ENCODE assay signal across 1 cellular context in the genomic region with DNA sequence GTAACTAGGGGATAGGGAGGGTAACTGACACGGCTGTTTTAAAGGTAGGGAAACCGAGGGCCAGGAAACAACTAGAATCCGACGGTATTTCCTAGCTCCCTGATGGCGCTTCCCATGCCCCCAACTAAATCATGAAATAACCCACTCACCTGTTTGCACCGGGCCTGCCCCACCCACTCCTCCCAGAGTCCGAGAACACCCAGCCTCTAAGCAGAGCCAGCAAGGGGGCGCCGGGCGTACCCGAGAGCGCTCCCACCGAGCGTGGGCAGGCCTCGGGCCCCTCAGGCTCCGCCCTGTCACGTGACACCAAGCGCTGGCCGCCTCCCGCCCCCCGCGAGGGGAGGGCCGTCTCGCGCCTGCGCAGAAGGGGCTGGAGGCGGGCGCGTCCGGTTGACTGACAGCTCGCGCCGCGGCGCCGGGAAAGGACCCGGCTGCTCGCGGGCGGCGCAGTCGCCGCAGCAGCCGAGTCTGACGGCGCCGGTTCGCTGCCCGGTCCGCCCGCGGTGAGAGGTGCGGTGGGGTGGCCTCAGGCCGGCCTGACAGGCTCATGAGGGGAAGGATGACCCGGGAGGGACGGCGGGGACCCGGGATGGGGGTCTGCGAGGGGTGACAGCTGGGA.
TF ChIP-seq lines count a peak whose summit lies in the region.

A gene with protein sequence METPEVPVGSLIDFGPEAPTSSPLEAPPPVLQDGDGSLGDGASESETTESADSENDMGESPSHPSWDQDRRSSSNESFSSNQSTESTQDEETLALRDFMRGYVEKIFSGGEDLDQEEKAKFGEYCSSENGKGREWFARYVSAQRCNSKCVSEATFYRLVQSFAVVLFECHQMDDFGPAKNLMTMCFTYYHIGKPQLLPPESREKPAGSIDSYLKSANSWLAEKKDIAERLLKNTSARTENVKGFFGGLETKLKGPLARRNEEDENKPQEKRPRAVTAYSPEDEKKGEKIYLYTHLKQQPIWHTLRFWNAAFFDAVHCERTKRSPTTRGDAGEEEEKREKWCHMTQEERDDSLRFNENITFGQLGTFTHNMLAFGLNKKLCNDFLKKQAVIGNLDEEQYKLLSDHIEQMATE (plus strand): TSS at position 447 of the 619 bp plus-strand sequence. CDS start 39,277 bp downstream, outside the sequence.

TF ChIP-seq in HepG2, 621 proteins besides CTCF, POLR2A, EP300 and RAD21 (continued from another document):
- TF ChIP-seq, protein P1, sequence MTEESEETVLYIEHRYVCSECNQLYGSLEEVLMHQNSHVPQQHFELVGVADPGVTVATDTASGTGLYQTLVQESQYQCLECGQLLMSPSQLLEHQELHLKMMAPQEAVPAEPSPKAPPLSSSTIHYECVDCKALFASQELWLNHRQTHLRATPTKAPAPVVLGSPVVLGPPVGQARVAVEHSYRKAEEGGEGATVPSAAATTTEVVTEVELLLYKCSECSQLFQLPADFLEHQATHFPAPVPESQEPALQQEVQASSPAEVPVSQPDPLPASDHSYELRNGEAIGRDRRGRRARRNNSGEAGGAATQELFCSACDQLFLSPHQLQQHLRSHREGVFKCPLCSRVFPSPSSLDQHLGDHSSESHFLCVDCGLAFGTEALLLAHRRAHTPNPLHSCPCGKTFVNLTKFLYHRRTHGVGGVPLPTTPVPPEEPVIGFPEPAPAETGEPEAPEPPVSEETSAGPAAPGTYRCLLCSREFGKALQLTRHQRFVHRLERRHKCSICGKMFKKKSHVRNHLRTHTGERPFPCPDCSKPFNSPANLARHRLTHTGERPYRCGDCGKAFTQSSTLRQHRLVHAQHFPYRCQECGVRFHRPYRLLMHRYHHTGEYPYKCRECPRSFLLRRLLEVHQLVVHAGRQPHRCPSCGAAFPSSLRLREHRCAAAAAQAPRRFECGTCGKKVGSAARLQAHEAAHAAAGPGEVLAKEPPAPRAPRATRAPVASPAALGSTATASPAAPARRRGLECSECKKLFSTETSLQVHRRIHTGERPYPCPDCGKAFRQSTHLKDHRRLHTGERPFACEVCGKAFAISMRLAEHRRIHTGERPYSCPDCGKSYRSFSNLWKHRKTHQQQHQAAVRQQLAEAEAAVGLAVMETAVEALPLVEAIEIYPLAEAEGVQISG (CRISPR knock-in tag; IDR thresholded peaks at IDR 0.05): peak; percentile 52; the same call in 1 of the 2 replicates
- no peak for TF ChIP-seq ZSCAN29 (CRISPR knock-in tag; conservative IDR thresholded peaks at IDR 0.05)
- no peak for TF ChIP-seq MAF1 (CRISPR knock-in tag; IDR thresholded peaks at IDR 0.05; ENCODE audit: borderline replicate concordance)
- TF ChIP-seq HNRNPLL (IDR thresholded peaks at IDR 0.05; ENCODE audit: low read depth, low read length, poor library complexity, severe bottlenecking): peak; percentile 88
- TF ChIP-seq ZNF891 (CRISPR knock-in tag; IDR thresholded peaks at IDR 0.05): no peak
- TF ChIP-seq, protein P2, sequence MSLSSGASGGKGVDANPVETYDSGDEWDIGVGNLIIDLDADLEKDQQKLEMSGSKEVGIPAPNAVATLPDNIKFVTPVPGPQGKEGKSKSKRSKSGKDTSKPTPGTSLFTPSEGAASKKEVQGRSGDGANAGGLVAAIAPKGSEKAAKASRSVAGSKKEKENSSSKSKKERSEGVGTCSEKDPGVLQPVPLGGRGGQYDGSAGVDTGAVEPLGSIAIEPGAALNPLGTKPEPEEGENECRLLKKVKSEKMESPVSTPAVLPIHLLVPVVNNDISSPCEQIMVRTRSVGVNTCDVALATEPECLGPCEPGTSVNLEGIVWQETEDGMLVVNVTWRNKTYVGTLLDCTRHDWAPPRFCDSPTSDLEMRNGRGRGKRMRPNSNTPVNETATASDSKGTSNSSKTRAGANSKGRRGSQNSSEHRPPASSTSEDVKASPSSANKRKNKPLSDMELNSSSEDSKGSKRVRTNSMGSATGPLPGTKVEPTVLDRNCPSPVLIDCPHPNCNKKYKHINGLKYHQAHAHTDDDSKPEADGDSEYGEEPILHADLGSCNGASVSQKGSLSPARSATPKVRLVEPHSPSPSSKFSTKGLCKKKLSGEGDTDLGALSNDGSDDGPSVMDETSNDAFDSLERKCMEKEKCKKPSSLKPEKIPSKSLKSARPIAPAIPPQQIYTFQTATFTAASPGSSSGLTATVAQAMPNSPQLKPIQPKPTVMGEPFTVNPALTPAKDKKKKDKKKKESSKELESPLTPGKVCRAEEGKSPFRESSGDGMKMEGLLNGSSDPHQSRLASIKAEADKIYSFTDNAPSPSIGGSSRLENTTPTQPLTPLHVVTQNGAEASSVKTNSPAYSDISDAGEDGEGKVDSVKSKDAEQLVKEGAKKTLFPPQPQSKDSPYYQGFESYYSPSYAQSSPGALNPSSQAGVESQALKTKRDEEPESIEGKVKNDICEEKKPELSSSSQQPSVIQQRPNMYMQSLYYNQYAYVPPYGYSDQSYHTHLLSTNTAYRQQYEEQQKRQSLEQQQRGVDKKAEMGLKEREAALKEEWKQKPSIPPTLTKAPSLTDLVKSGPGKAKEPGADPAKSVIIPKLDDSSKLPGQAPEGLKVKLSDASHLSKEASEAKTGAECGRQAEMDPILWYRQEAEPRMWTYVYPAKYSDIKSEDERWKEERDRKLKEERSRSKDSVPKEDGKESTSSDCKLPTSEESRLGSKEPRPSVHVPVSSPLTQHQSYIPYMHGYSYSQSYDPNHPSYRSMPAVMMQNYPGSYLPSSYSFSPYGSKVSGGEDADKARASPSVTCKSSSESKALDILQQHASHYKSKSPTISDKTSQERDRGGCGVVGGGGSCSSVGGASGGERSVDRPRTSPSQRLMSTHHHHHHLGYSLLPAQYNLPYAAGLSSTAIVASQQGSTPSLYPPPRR (CRISPR knock-in tag; IDR thresholded peaks at IDR 0.05; ENCODE audit: borderline replicate concordance): no peak
- no peak for TF ChIP-seq MBD4 (IDR thresholded peaks at IDR 0.05; ENCODE audit: borderline replicate concordance, low read length)
- TF ChIP-seq HNRNPH1 (optimal IDR thresholded peaks at IDR 0.05; ENCODE audit: low read depth, low read length): no peak
- 0 out of 2 replicates have a peak, but pooled peaks have one; percentile 45 for TF ChIP-seq ZSCAN21 (CRISPR knock-in tag; IDR thresholded peaks at IDR 0.05; ENCODE audit: borderline replicate concordance)
- peak; percentile 80; the same call in 1 of the 2 replicates for TF ChIP-seq ZNF607 (CRISPR knock-in tag; IDR thresholded peaks at IDR 0.05; ENCODE audit: borderline replicate concordance)
- TF ChIP-seq ATF1 (CRISPR knock-in tag; IDR thresholded peaks at IDR 0.05): no peak
- peak; percentile 53; the same call in 1 of the 2 replicates for TF ChIP-seq SSRP1 (CRISPR knock-in tag; IDR thresholded peaks at IDR 0.05)
- TF ChIP-seq MAZ (IDR thresholded peaks at IDR 0.05; ENCODE audit: borderline replicate concordance, low read depth, low read length): peak; percentile 95; the same call in 1 of the 2 replicates
- peak; percentile 90 for TF ChIP-seq MAZ (CRISPR knock-in tag; IDR thresholded peaks at IDR 0.05; ENCODE audit: low read depth)
- TF ChIP-seq ATF7 (IDR thresholded peaks at IDR 0.05): no peak
- TF ChIP-seq ATF7 (CRISPR knock-in tag; IDR thresholded peaks at IDR 0.05): no peak
- TF ChIP-seq, protein P3, sequence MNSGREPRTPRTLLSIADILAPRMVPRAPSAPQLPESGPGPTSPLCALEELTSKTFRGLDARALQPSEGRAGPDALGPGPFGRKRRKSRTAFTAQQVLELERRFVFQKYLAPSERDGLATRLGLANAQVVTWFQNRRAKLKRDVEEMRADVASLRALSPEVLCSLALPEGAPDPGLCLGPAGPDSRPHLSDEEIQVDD (CRISPR knock-in tag; IDR thresholded peaks at IDR 0.05; ENCODE audit: borderline replicate concordance): no peak; the same call in 1 of the 2 replicates
- TF ChIP-seq, protein P4, sequence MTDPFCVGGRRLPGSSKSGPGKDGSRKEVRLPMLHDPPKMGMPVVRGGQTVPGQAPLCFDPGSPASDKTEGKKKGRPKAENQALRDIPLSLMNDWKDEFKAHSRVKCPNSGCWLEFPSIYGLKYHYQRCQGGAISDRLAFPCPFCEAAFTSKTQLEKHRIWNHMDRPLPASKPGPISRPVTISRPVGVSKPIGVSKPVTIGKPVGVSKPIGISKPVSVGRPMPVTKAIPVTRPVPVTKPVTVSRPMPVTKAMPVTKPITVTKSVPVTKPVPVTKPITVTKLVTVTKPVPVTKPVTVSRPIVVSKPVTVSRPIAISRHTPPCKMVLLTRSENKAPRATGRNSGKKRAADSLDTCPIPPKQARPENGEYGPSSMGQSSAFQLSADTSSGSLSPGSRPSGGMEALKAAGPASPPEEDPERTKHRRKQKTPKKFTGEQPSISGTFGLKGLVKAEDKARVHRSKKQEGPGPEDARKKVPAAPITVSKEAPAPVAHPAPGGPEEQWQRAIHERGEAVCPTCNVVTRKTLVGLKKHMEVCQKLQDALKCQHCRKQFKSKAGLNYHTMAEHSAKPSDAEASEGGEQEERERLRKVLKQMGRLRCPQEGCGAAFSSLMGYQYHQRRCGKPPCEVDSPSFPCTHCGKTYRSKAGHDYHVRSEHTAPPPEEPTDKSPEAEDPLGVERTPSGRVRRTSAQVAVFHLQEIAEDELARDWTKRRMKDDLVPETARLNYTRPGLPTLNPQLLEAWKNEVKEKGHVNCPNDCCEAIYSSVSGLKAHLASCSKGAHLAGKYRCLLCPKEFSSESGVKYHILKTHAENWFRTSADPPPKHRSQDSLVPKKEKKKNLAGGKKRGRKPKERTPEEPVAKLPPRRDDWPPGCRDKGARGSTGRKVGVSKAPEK (CRISPR knock-in tag; IDR thresholded peaks at IDR 0.05; ENCODE audit: borderline replicate concordance): peak; percentile 69; the same call in 1 of the 2 replicates
- TF ChIP-seq SAFB2 (CRISPR knock-in tag; IDR thresholded peaks at IDR 0.05; ENCODE audit: borderline replicate concordance, low read depth): no peak
- no peak for TF ChIP-seq ZBTB42 (CRISPR knock-in tag; IDR thresholded peaks at IDR 0.05)
- TF ChIP-seq FOXJ3 (CRISPR knock-in tag; IDR thresholded peaks at IDR 0.05; ENCODE audit: borderline replicate concordance): no peak
- peak; percentile 55; the same call in 1 of the 2 replicates for TF ChIP-seq KDM5A (IDR thresholded peaks at IDR 0.05; ENCODE audit: borderline replicate concordance, low read length)
- TF ChIP-seq CHCHD3 (CRISPR knock-in tag; IDR thresholded peaks at IDR 0.05): no peak
- no peak for TF ChIP-seq ZNF30 (CRISPR knock-in tag; IDR thresholded peaks at IDR 0.05)
- peak; percentile 80 for TF ChIP-seq POLR2G (IDR thresholded peaks at IDR 0.05; ENCODE audit: low read depth, low read length)
- TF ChIP-seq, protein P5, sequence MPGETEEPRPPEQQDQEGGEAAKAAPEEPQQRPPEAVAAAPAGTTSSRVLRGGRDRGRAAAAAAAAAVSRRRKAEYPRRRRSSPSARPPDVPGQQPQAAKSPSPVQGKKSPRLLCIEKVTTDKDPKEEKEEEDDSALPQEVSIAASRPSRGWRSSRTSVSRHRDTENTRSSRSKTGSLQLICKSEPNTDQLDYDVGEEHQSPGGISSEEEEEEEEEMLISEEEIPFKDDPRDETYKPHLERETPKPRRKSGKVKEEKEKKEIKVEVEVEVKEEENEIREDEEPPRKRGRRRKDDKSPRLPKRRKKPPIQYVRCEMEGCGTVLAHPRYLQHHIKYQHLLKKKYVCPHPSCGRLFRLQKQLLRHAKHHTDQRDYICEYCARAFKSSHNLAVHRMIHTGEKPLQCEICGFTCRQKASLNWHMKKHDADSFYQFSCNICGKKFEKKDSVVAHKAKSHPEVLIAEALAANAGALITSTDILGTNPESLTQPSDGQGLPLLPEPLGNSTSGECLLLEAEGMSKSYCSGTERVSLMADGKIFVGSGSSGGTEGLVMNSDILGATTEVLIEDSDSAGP (CRISPR knock-in tag; IDR thresholded peaks at IDR 0.05; ENCODE audit: borderline replicate concordance): peak; percentile 35; the same call in 1 of the 2 replicates
- no peak for TF ChIP-seq ZNF614 (CRISPR knock-in tag; IDR thresholded peaks at IDR 0.05; ENCODE audit: borderline replicate concordance)
- no peak for TF ChIP-seq ZBTB3 (CRISPR knock-in tag; IDR thresholded peaks at IDR 0.05; ENCODE audit: borderline replicate concordance, low read depth)
- peak; percentile 86 for TF ChIP-seq XRCC5 (optimal IDR thresholded peaks at IDR 0.05; ENCODE audit: low read length)
- TF ChIP-seq ATF7-NPFF (CRISPR knock-in tag; IDR thresholded peaks at IDR 0.05; ENCODE audit: low read depth): no peak; the same call in 1 of the 2 replicates
- peak; percentile 55 for TF ChIP-seq BORCS8-MEF2B (CRISPR knock-in tag; IDR thresholded peaks at IDR 0.05)
- no peak; the same call in 1 of the 2 replicates for TF ChIP-seq ZNF878 (CRISPR knock-in tag; IDR thresholded peaks at IDR 0.05)
